23 cellular contexts compared by ENCODE assay signal in genomic region chr5:135916638-135917263, GRCh38. TPM values are rescaled to one million over a fixed set of nuclear protein-coding genes. Genes with fewer than 3 reads are reported as not detected.
DNase-seq lines count a peak whose midpoint lies in the region; ATAC-seq, FAIRE-seq and TF ChIP-seq lines count a peak whose summit lies in the region.
"Had no signal": no experiment of that assay in that cellular context is flagged by ENCODE, and none has a peak within 500 bp of the region (broad histone marks: within the 10 kb centered on the region; RNA-seq: fewer than 3 reads in every experiment).

No MANE protein-coding gene starts in this region.

- DNase-seq in activated T-cell treated with anti-CD3 and anti-CD28 coated beads, Interleukin-2, amount 50 U/mL, for 72 hours: peak; percentile 8 to 26
- DNase-seq in activated T-cell treated with anti-CD3 and anti-CD28 coated beads, Interleukin-2, amount 50 U/mL, for 48 hours: no peak
- DNase-seq in PC-3 (no peak), bronchial epithelial cell (ENCODE audit: low read depth) (no peak), small intestine (peak; percentile 37), HFFc6 (no peak)
- no peak for DNase-seq in stimulated activated CD4-positive, alpha-beta T cell treated with anti-CD3 and anti-CD28 coated beads, Interleukin-12 subunit alpha, Interleukin-12 subunit beta, amount 100 ng/mL, for 4 hours
- DNase-seq: ACHN; Calu3; CD4-positive, CD25-positive, alpha-beta regulatory T cell; DMS79; GOT3; MG63; NCI-H1417; NCI-H1930; NCI-H2171; NCI-H446 treated with DMSO at 0.1 percent for 48 hours; NCI-H774 had no signal

- 49 to 67% (median 66%) methylated on average over 8 of the region's 8 CpGs for WGBS in small intestine, 3 donors

- H3K4me2 ChIP-seq in PC-3 (ENCODE audit: low read length): no peak overlapping the region

- no peaks in the 10 kb centered on the region for H3K36me3 Mint-ChIP-seq in activated T-cell treated with anti-CD3 and anti-CD28 coated beads, Interleukin-2, amount 50 U/mL, for 72 hours (ENCODE audit: insufficient read depth in 2 of 2)
- no peaks in the 10 kb centered on the region for H3K36me3 Mint-ChIP-seq in HFFc6 (ENCODE audit: low read depth)
- H3K36me3 Mint-ChIP-seq: CD4-positive, CD25-positive, alpha-beta regulatory T cell had no signal

- H3F3A ChIP-seq in PC-3 (ENCODE audit: low read length, unreplicated experiment): peaks cover 4% of the 10 kb centered on the region

- ATAC-seq in activated T-cell treated with anti-CD3 and anti-CD28 coated beads, Interleukin-2, amount 50 U/mL, for 72 hours (replicated peaks in 1 of 2): peak; percentile 26 to 30
- ATAC-seq in PC-3 (no peak), GM18870 (IDR thresholded peaks at IDR 0.05; ENCODE audit: unreplicated experiment) (no peak)
- ATAC-seq: GM12878, HepG2 had no signal

- no peak overlapping the region for H3K27ac Mint-ChIP-seq in activated T-cell treated with anti-CD3 and anti-CD28 coated beads, Interleukin-2, amount 50 U/mL, for 72 hours
- H3K27ac Mint-ChIP-seq in HFFc6: no peak overlapping the region
- H3K27ac Mint-ChIP-seq: CD4-positive, CD25-positive, alpha-beta regulatory T cell had no signal

- H4K20me1 ChIP-seq in PC-3 (ENCODE audit: low read length): no peaks in the 10 kb centered on the region

- H3K4me1 ChIP-seq in PC-3 (ENCODE audit: insufficient read depth, low read length) (peaks cover 31% of the 10 kb centered on the region), small intestine (ENCODE audit: control insufficient read depth in 2 of 2, insufficient read depth in 1 of 2, low read depth in 1 of 2, low read length in 1 of 2) (no peaks in the 10 kb centered on the region)
- H3K4me1 ChIP-seq: SJSA1 had no signal

- POLR2A ChIA-PET in PC-3 (lab: Charles Lee; ENCODE audit: unreplicated experiment): no interaction called here

- no peaks in the 10 kb centered on the region for H3K79me2 ChIP-seq in PC-3 (ENCODE audit: low read length)

- no peaks in the 10 kb centered on the region for H3K36me3 ChIP-seq in PC-3 (ENCODE audit: low read depth, low read length)
- H3K36me3 ChIP-seq in bronchial epithelial cell (ENCODE audit: control insufficient read depth, insufficient read depth, low read length): no peaks in the 10 kb centered on the region
- H3K36me3 ChIP-seq in small intestine (ENCODE audit: control insufficient read depth in 2 of 2, insufficient read depth in 2 of 2, low read length in 2 of 2): no peaks in the 10 kb centered on the region
- H3K36me3 ChIP-seq: MG63, SJSA1 had no signal

- peaks cover 53% of the 10 kb centered on the region for H3K27me3 Mint-ChIP-seq in activated T-cell treated with anti-CD3 and anti-CD28 coated beads, Interleukin-2, amount 50 U/mL, for 72 hours (ENCODE audit: low read depth)
- H3K27me3 Mint-ChIP-seq in HFFc6 (ENCODE audit: insufficient read depth): peaks cover 16% of the 10 kb centered on the region

- peak overlapping the region in 1 of 2 donors; percentile 23 for H3K4me3 Mint-ChIP-seq in activated T-cell treated with anti-CD3 and anti-CD28 coated beads, Interleukin-2, amount 50 U/mL, for 72 hours
- no peak overlapping the region for H3K4me3 Mint-ChIP-seq in HFFc6
- H3K4me3 Mint-ChIP-seq: CD4-positive, CD25-positive, alpha-beta regulatory T cell had no signal

- H3K27ac ChIP-seq in PC-3 (ENCODE audit: low read length): peak overlapping the region; percentile 77
- H3K27ac ChIP-seq in small intestine (ENCODE audit: low read depth in 1 of 2, low read length in 1 of 2): no peak overlapping the region
- H3K27ac ChIP-seq: SJSA1 had no signal

- peak; percentile 70 for FAIRE-seq in bronchial epithelial cell (lab: Jason Lieb, UNC)
- no peak for FAIRE-seq in small intestine (lab: Jason Lieb, UNC)
- FAIRE-seq: GM12878, HepG2 had no signal

- TF ChIP-seq CTCF in PC-3 (conservative IDR thresholded peaks at IDR 0.05; ENCODE audit: low read depth, low read length) (no peak), bronchial epithelial cell (IDR thresholded peaks at IDR 0.05; ENCODE audit: insufficient read depth, low read length, severe bottlenecking) (no peak), HFFc6 (IDR thresholded peaks at IDR 0.05) (no peak)

- no peak overlapping the region for H2AFZ ChIP-seq in PC-3 (ENCODE audit: low read length)

- H3K9me2 ChIP-seq in PC-3 (replicated peaks; ENCODE audit: low read length): no peaks in the 10 kb centered on the region

- no peak overlapping the region for H3K4me3 ChIP-seq in PC-3 (ENCODE audit: low read length)
- no peak overlapping the region for H3K4me3 ChIP-seq in bronchial epithelial cell (ENCODE audit: low read depth, low read length)
- H3K4me3 ChIP-seq in small intestine (ENCODE audit: low read depth in 1 of 2, low read length in 2 of 2): no peak overlapping the region
- H3K4me3 ChIP-seq: GM12878, MG63, SJSA1 had no signal

- H3K9me3 Mint-ChIP-seq in activated T-cell treated with anti-CD3 and anti-CD28 coated beads, Interleukin-2, amount 50 U/mL, for 72 hours: no peaks in the 10 kb centered on the region
- no peaks in the 10 kb centered on the region for H3K9me3 Mint-ChIP-seq in HFFc6

- CTCF ChIA-PET in PC-3 (lab: Charles Lee): no interaction called here

- H3K27me3 ChIP-seq in PC-3 (ENCODE audit: low read length) (peaks cover 12% of the 10 kb centered on the region; the same call in 1 of the 2 replicates), bronchial epithelial cell (ENCODE audit: control insufficient read depth, insufficient read depth, low read length) (peaks cover 10% of the 10 kb centered on the region), small intestine (ENCODE audit: control insufficient read depth in 2 of 2, insufficient read depth in 2 of 2, low read length in 2 of 2) (peaks cover 0 to 7% of the 10 kb centered on the region in 2 donors)

- no TSS peak for BruUV-seq in PC-3 (replicated peaks; lab: Mats Ljungman, UMichigan)

- intact Hi-C loops in PC-3 (cut with micrococcal nuclease): no loop called here

- peaks cover 12% of the 10 kb centered on the region for H3K4me1 Mint-ChIP-seq in activated T-cell treated with anti-CD3 and anti-CD28 coated beads, Interleukin-2, amount 50 U/mL, for 72 hours (ENCODE audit: low read depth)
- H3K4me1 Mint-ChIP-seq in HFFc6 (ENCODE audit: low read depth): no peaks in the 10 kb centered on the region; the same call in 1 of the 2 replicates

- no peak overlapping the region for H3K9ac ChIP-seq in PC-3 (ENCODE audit: low read length)

- H3K9me3 ChIP-seq in PC-3 (ENCODE audit: low read length) (no peaks in the 10 kb centered on the region), small intestine (ENCODE audit: control insufficient read depth, low read depth) (no peaks in the 10 kb centered on the region)
- H3K9me3 ChIP-seq: MG63, SJSA1 had no signal

RNA-seq across cellular contexts. Expression of gene IL9, which starts 21.1 kb away (rescaled TPM):
- 10 to 100 TPM in 1 of 2 donors, 1 to 10 TPM in 1; 2.6 to 22.7 TPM for total RNA-seq in activated T-cell treated with anti-CD3 and anti-CD28 coated beads, Interleukin-2, amount 50 U/mL, for 72 hours
- total RNA-seq in PC-3 (2014; rRNA removed) (not detected in 2 replicates), bronchial epithelial cell (not detected in 2 replicates)
- not detected for polyA plus RNA-seq in small intestine
- not detected for total RNA-seq in HFFc6 (2021; fragmentation: NEBNext Ultra II Directional; extraction: Animal tissue kit (Norgen Biotek cat#: 25700))
- total RNA-seq: Calu3; CD4-positive, CD25-positive, alpha-beta regulatory T cell; G401; GM12878; HepG2; SJSA1 had no signal
- polyA plus RNA-seq: CD4-positive, CD25-positive, alpha-beta regulatory T cell; GM12878; HepG2 had no signal

RNA-seq across cellular contexts. Expression of gene LECT2, which starts 38.0 kb away (rescaled TPM):
- not detected for total RNA-seq in activated T-cell treated with anti-CD3 and anti-CD28 coated beads, Interleukin-2, amount 50 U/mL, for 72 hours
- total RNA-seq in PC-3 (2014; rRNA removed) (not detected in 2 replicates), bronchial epithelial cell (not detected in 2 replicates)
- polyA plus RNA-seq in small intestine: not detected
- not detected for total RNA-seq in HFFc6 (2021; fragmentation: NEBNext Ultra II Directional; extraction: Animal tissue kit (Norgen Biotek cat#: 25700))
- total RNA-seq: Calu3; CD4-positive, CD25-positive, alpha-beta regulatory T cell; G401; GM12878; HepG2; SJSA1 had no signal
- polyA plus RNA-seq: CD4-positive, CD25-positive, alpha-beta regulatory T cell; GM12878; HepG2 had no signal

Comparison
In these comparisons a context has a peak if more than half of its experiments do, and no peak if none do; other contexts are left out.
1. DNase-seq: peak in activated T-cell treated with anti-CD3 and anti-CD28 coated beads, Interleukin-2, amount 50 U/mL, for 72 hours (2 of 2) and small intestine (single experiment); none in activated T-cell treated with anti-CD3 and anti-CD28 coated beads, Interleukin-2, amount 50 U/mL, for 48 hours (0 of 2), PC-3 (single experiment), bronchial epithelial cell (single experiment), stimulated activated CD4-positive, alpha-beta T cell treated with anti-CD3 and anti-CD28 coated beads, Interleukin-12 subunit alpha, Interleukin-12 subunit beta, amount 100 ng/mL, for 4 hours (single experiment) and HFFc6 (single experiment).
2. ATAC-seq: peak in activated T-cell treated with anti-CD3 and anti-CD28 coated beads, Interleukin-2, amount 50 U/mL, for 72 hours (2 of 2); none in PC-3 (single experiment) and GM18870 (single experiment).